In the genomic region with DNA sequence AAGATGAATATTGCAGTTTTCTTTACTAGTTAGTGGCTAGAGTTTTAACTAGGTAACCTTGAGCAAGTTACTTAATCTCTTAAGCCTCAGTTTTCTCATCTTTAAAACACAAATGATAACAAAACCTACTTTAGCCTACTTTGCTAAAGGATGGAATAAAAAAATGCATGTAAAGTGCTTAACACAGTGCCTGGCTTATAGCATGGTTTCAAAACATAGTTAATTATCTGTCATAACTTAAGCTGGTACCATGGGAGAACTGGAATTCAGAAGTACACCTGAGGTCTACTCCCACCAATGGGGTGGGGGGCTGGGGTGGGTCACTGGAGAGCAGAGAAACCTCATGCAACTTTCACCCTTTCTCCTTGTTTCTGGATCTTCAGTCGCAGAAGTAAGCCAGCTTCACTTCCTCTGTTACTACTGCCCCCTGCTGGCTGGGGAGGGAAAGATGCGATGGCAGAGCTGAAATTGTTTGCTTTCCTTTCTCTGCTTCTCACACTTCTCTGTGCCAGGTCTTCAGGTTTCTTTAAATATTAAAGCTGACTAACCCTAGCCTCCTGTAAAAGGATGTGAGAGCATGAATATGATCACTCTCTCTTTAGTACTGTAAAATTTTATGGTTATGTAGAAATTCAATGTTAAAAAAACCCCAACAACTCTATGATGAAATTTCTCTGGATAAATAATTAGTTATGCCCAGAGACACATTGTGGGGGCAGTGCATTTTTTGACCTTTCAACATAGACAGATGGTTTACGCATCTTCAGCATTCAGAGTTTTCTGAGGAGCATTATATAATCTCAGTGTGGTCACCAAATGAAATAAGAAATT, we compare ENCODE assay signal across 8 cellular contexts.
DNase-seq lines count a peak whose midpoint lies in the region; ATAC-seq and TF ChIP-seq lines count a peak whose summit lies in the region.

No MANE protein-coding gene starts in this region.

- ATAC-seq in CD4-positive, alpha-beta T cell (ENCODE audit: poor library complexity), result no peak
- ATAC-seq in GM19438 (IDR thresholded peaks at IDR 0.05; ENCODE audit: low read depth, unreplicated experiment) (peak; percentile 79), Right ventricle myocardium inferior (peak; percentile 53), upper lobe of left lung (ENCODE audit: low FRiP score in 2 of 2) (peak; percentile 46 to 85)

- H3K27ac Mint-ChIP-seq in CD4-positive, alpha-beta T cell, result no peak overlapping the region

- intact Hi-C loops in CD4-positive, alpha-beta T cell (cut with DNase I, micrococcal nuclease), result loop anchor here (5.0 to 10.0 kb wide), 2 partner anchors 391 to 399 kb away; no protein-coding TSS in a partner anchor
- intact Hi-C loops in Right ventricle myocardium inferior (cut with DNase I), result loop anchor here (2.0 to 10.0 kb wide), 7 partner anchors 27 to 389 kb away; no protein-coding TSS in a partner anchor

- H3K9me3 Mint-ChIP-seq in CD4-positive, alpha-beta T cell, result no peaks in the 10 kb centered on the region

- 18 to 23% methylated on average over 3 of the region's 3 CpGs for WGBS in upper lobe of left lung, 2 donors

- no peak overlapping the region for H3K4me3 Mint-ChIP-seq in CD4-positive, alpha-beta T cell

- H3K4me3 ChIP-seq in upper lobe of left lung, result no peak overlapping the region

- H3K27me3 Mint-ChIP-seq in CD4-positive, alpha-beta T cell, result peaks cover 8% of the 10 kb centered on the region

- CTCF ChIA-PET in CD4-positive, alpha-beta T cell (lab: Charles Lee), result interaction anchor here (1.1 kb wide), 1 partner anchor 15 kb away, joined by 3 read pairs; no protein-coding TSS in a partner anchor

- no peaks in the 10 kb centered on the region for H3K27me3 ChIP-seq in CD4-positive, alpha-beta T cell (ENCODE audit: control insufficient read depth, insufficient read depth, low read length)
- H3K27me3 ChIP-seq in upper lobe of left lung, result no peaks in the 10 kb centered on the region

- no peaks in the 10 kb centered on the region for H3K4me1 Mint-ChIP-seq in CD4-positive, alpha-beta T cell (ENCODE audit: low read depth)

- DNase-seq in CD4-positive, alpha-beta T cell, result peak; percentile 18 to 58 (median 32)
- DNase-seq in HuH-7.5 (ENCODE audit: low spot score), result peak; percentile 23
- DNase-seq in SHP77 (lab: John Stamatoyannopoulos, UW), result peak; percentile 41 to 65
- DNase-seq in activated naive CD4-positive, alpha-beta T cell treated with Interleukin-2 at 50 U/mL for 16 hours, result peak; percentile 55
- DNase-seq in Right ventricle myocardium inferior (ENCODE audit: missing footprints), result peak; percentile 87
- peak; percentile 75 for DNase-seq in pons (ENCODE audit: low spot score)
- peak in 1 of 2 donors; percentile 71 for DNase-seq in upper lobe of left lung

- no peak overlapping the region for H3K27ac ChIP-seq in CD4-positive, alpha-beta T cell (ENCODE audit: low read depth, low read length)
- peak overlapping the region in 3 of 4 donors; percentile 8 to 37 (median 18) for H3K27ac ChIP-seq in upper lobe of left lung

- H3K36me3 ChIP-seq in upper lobe of left lung, result no peaks in the 10 kb centered on the region

- no peak for TF ChIP-seq POLR2A in upper lobe of left lung (IDR thresholded peaks at IDR 0.05)

- TF ChIP-seq EP300 in upper lobe of left lung (IDR thresholded peaks at IDR 0.05), result no peak

- H3K9me3 ChIP-seq in CD4-positive, alpha-beta T cell (ENCODE audit: control insufficient read depth, low read length), result no peaks in the 10 kb centered on the region
- H3K9me3 ChIP-seq in upper lobe of left lung, result no peaks in the 10 kb centered on the region

- TF ChIP-seq CTCF in CD4-positive, alpha-beta T cell (IDR thresholded peaks at IDR 0.05), result peak; percentile 71
- TF ChIP-seq CTCF in upper lobe of left lung (IDR thresholded peaks at IDR 0.05), result peak; percentile 64 to 82 (median 70)

- POLR2A ChIA-PET in CD4-positive, alpha-beta T cell (lab: Charles Lee), result no interaction called here

- H3K36me3 Mint-ChIP-seq in CD4-positive, alpha-beta T cell (ENCODE audit: low read depth), result no peaks in the 10 kb centered on the region

- H3K4me1 ChIP-seq in upper lobe of left lung, result peaks cover 0 to 9% (median 3%) of the 10 kb centered on the region in 4 donors
